In the genomic region with DNA sequence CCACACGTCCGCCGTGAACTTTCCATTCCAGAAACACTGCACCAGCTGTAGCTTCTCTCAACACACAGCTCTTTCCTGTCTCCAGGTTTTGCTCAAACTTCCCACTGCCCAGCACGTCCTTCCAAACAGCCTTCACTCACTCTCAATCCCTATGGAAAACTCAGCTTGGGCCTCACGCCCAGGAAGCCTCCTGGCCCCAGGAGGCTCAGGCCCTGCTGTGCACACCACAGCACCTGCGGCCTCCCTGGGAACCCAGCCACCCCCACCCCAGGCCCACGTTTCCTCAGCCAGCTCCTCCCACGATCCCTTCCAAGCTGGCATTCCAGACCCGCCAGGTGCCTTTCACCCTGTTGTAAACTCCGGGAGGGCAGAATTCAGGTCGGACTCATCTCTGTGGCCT, we compare ENCODE assay signal across 20 cellular contexts. TPM values are rescaled to one million over a fixed set of nuclear protein-coding genes. Genes with fewer than 3 reads are reported as not detected.
A peak's percentile ranks its signal among the peaks of the same experiment; 100 is the strongest.
DNase-seq lines count a peak whose midpoint lies in the region; ATAC-seq and TF ChIP-seq lines count a peak whose summit lies in the region.
"Had no signal": no experiment of that assay in that cellular context is flagged by ENCODE, and none has a peak within 500 bp of the region (broad histone marks: within the 10 kb centered on the region; RNA-seq: fewer than 3 reads in every experiment).

No MANE protein-coding gene starts in this region.

- TF ChIP-seq EP300 in ovary (IDR thresholded peaks at IDR 0.05): no peak

- H3K4me1 ChIP-seq in ovary (ENCODE audit: insufficient read depth): no peaks in the 10 kb centered on the region

- H3K27me3 Mint-ChIP-seq in natural killer cell treated with Interleukin-12 subunit alpha and Interleukin-12 subunit beta and Interleukin-15 and Interleukin-18, amount 100 ng/mL, for 72 hours: no peaks in the 10 kb centered on the region
- H3K27me3 Mint-ChIP-seq in natural killer cell (ENCODE audit: low read depth in 2 of 2): peaks cover 0 to 3% of the 10 kb centered on the region in 2 donors
- H3K27me3 Mint-ChIP-seq in glutamatergic neuron (ENCODE audit: unreplicated experiment): peaks cover 7% of the 10 kb centered on the region

- no peaks in the 10 kb centered on the region for H3K36me3 ChIP-seq in ovary
- H3K36me3 ChIP-seq: esophagus squamous epithelium, transverse colon, WERI-Rb-1 had no signal

- in situ Hi-C loops in GM13976 (cut with MboI; ENCODE audit: low sequenced_read_pairs, unreplicated experiment): no loop called here

- peaks cover 0 to 7% of the 10 kb centered on the region in 2 donors for H3K4me1 Mint-ChIP-seq in natural killer cell treated with Interleukin-12 subunit alpha and Interleukin-12 subunit beta and Interleukin-15 and Interleukin-18, amount 100 ng/mL, for 72 hours (ENCODE audit: low read depth in 2 of 2)
- H3K4me1 Mint-ChIP-seq in natural killer cell: peaks cover 0 to 14% of the 10 kb centered on the region in 2 donors
- H3K4me1 Mint-ChIP-seq in glutamatergic neuron (ENCODE audit: low read depth, unreplicated experiment): peaks cover 16% of the 10 kb centered on the region

- peak; percentile 47 for DNase-seq in natural killer cell treated with Interleukin-12 subunit alpha and Interleukin-12 subunit beta and Interleukin-15 and Interleukin-18, amount 100 ng/mL, for 72 hours (ENCODE audit: low spot score)
- DNase-seq in natural killer cell (no peak), NCI-H2171 treated with DMSO at 0.1 percent for 48 hours (lab: John Stamatoyannopoulos, UW) (peak; percentile 71), glutamatergic neuron (no peak), ovary (no peak), foreskin fibroblast (no peak), GM13976 (ENCODE audit: low spot score) (no peak)
- DNase-seq: activated CD4-positive, alpha-beta T cell treated with anti-CD3 and anti-CD28 coated beads, Interleukin-2, amount 50 U/mL, for 4 hours; activated naive CD4-positive, alpha-beta T cell; anterior cingulate cortex; CD8-positive, alpha-beta T cell; effector memory CD4-positive, alpha-beta T cell; esophagus squamous epithelium; head of caudate nucleus; NCI-H1105; NCI-H524; transverse colon; WERI-Rb-1 had no signal

- 13 to 23% (median 13%) methylated on average over 11 of the region's 11 CpGs for WGBS in ovary, 3 donors

- no peaks in the 10 kb centered on the region for H3K9me3 Mint-ChIP-seq in natural killer cell treated with Interleukin-12 subunit alpha and Interleukin-12 subunit beta and Interleukin-15 and Interleukin-18, amount 100 ng/mL, for 72 hours
- H3K9me3 Mint-ChIP-seq in natural killer cell: no peaks in the 10 kb centered on the region
- peaks cover 13% of the 10 kb centered on the region for H3K9me3 Mint-ChIP-seq in glutamatergic neuron (ENCODE audit: unreplicated experiment)
- H3K9me3 Mint-ChIP-seq: CD8-positive, alpha-beta T cell; stimulated activated naive CD8-positive, alpha-beta T cell treated with anti-CD3 and anti-CD28 coated beads, Interleukin-15, Interleukin-2, amounts not matched to agents 100 ng/mL and 50 ng/mL, for 24 hours; T-helper 1 cell treated with Interleukin-12 subunit alpha and Interleukin-12 subunit beta and Interleukin-4 antibody, amounts not matched to agents 30 μg/mL and 1 μg/mL, for 36 hours had no signal

- no peak for ATAC-seq in natural killer cell treated with Interleukin-12 subunit alpha and Interleukin-12 subunit beta and Interleukin-15 and Interleukin-18, amount 100 ng/mL, for 72 hours
- no peak for ATAC-seq in natural killer cell
- ATAC-seq: CD8-positive, alpha-beta T cell had no signal

- H3K4me3 ChIP-seq in ovary: no peak overlapping the region
- H3K4me3 ChIP-seq in foreskin fibroblast (ENCODE audit: low read depth in 1 of 2, low read length in 2 of 2): no peak overlapping the region
- H3K4me3 ChIP-seq: esophagus squamous epithelium, transverse colon had no signal

- no peaks in the 10 kb centered on the region for H3K36me3 Mint-ChIP-seq in natural killer cell treated with Interleukin-12 subunit alpha and Interleukin-12 subunit beta and Interleukin-15 and Interleukin-18, amount 100 ng/mL, for 72 hours
- no peaks in the 10 kb centered on the region for H3K36me3 Mint-ChIP-seq in natural killer cell
- H3K36me3 Mint-ChIP-seq in glutamatergic neuron (ENCODE audit: unreplicated experiment): no peaks in the 10 kb centered on the region

- no peak overlapping the region for H3K27ac Mint-ChIP-seq in natural killer cell treated with Interleukin-12 subunit alpha and Interleukin-12 subunit beta and Interleukin-15 and Interleukin-18, amount 100 ng/mL, for 72 hours
- H3K27ac Mint-ChIP-seq in natural killer cell (no peak overlapping the region), glutamatergic neuron (ENCODE audit: unreplicated experiment) (peak overlapping the region; percentile 46)
- H3K27ac Mint-ChIP-seq: CD8-positive, alpha-beta T cell; stimulated activated naive CD8-positive, alpha-beta T cell treated with anti-CD3 and anti-CD28 coated beads, Interleukin-15, Interleukin-2, amounts not matched to agents 100 ng/mL and 50 ng/mL, for 24 hours; T-helper 1 cell treated with Interleukin-12 subunit alpha and Interleukin-12 subunit beta and Interleukin-4 antibody, amounts not matched to agents 30 μg/mL and 1 μg/mL, for 36 hours had no signal

- intact Hi-C loops in natural killer cell (cut with micrococcal nuclease): no loop called here
- intact Hi-C loops in ovary (cut with DNase I): no loop called here

- no peak overlapping the region for H3K27ac ChIP-seq in ovary
- H3K27ac ChIP-seq: transverse colon, WERI-Rb-1 had no signal

- TF ChIP-seq CTCF in natural killer cell (IDR thresholded peaks at IDR 0.05): no peak
- no peak for TF ChIP-seq CTCF in glutamatergic neuron (IDR thresholded peaks at IDR 0.05; ENCODE audit: partially characterized antibody, unreplicated experiment)
- TF ChIP-seq CTCF in ovary (IDR thresholded peaks at IDR 0.05): no peak
- TF ChIP-seq CTCF in foreskin fibroblast (IDR thresholded peaks at IDR 0.05; ENCODE audit: low read depth, low read length): no peak
- no peak for TF ChIP-seq CTCF in GM13976 (IDR thresholded peaks at IDR 0.05; ENCODE audit: borderline replicate concordance, control extremely low read depth, extremely low read depth, insufficient read depth, missing control alignments)

- no peaks in the 10 kb centered on the region for H3K9me3 ChIP-seq in ovary
- H3K9me3 ChIP-seq: esophagus squamous epithelium, transverse colon had no signal

- no peak for TF ChIP-seq POLR2A in ovary (IDR thresholded peaks at IDR 0.05)

- H3K4me3 Mint-ChIP-seq in natural killer cell treated with Interleukin-12 subunit alpha and Interleukin-12 subunit beta and Interleukin-15 and Interleukin-18, amount 100 ng/mL, for 72 hours: no peak overlapping the region
- no peak overlapping the region for H3K4me3 Mint-ChIP-seq in natural killer cell
- no peak overlapping the region for H3K4me3 Mint-ChIP-seq in glutamatergic neuron (ENCODE audit: unreplicated experiment)
- H3K4me3 Mint-ChIP-seq: CD8-positive, alpha-beta T cell; stimulated activated naive CD8-positive, alpha-beta T cell treated with anti-CD3 and anti-CD28 coated beads, Interleukin-15, Interleukin-2, amounts not matched to agents 100 ng/mL and 50 ng/mL, for 24 hours; T-helper 1 cell treated with Interleukin-12 subunit alpha and Interleukin-12 subunit beta and Interleukin-4 antibody, amounts not matched to agents 30 μg/mL and 1 μg/mL, for 36 hours had no signal

- H3K27me3 ChIP-seq in ovary: no peaks in the 10 kb centered on the region

RNA-seq across cellular contexts. Expression of gene C13orf46, which starts 35.2 kb away (rescaled TPM):
- total RNA-seq in natural killer cell treated with Interleukin-12 subunit alpha and Interleukin-12 subunit beta and Interleukin-15 and Interleukin-18, amount 100 ng/mL, for 72 hours: 1 to 10 TPM in 1 of 2 donors, under 1 TPM in 1; 0.64 to 1.4 TPM
- total RNA-seq in natural killer cell (10 to 100 TPM; 21.1 to 23.9 (median 23.5) TPM), glutamatergic neuron (ENCODE audit: unreplicated experiment) (0.71 TPM), ovary (1 to 10 TPM in 2 of 7 donors, under 1 TPM in 3, not detected in 2; 0.35 to 2.0 (median 0.58) TPM)
- under 1 TPM; 0.05 to 0.31 TPM for polyA plus RNA-seq in ovary
- total RNA-seq: esophagus squamous epithelium had no signal

Comparison
In these comparisons a context has a peak if more than half of its experiments do, and no peak if none do; other contexts are left out.
1. DNase-seq: peak in natural killer cell treated with Interleukin-12 subunit alpha and Interleukin-12 subunit beta and Interleukin-15 and Interleukin-18, amount 100 ng/mL, for 72 hours (single experiment) and NCI-H2171 treated with DMSO at 0.1 percent for 48 hours (single experiment); none in natural killer cell (single experiment), glutamatergic neuron (single experiment), ovary (0 of 5), foreskin fibroblast (0 of 2) and GM13976 (single experiment).
2. RNA of gene C13orf46, which starts 35.2 kb away (total RNA-seq): 21.1 to 23.9 TPM in natural killer cell; 0.64 to 1.4 TPM in natural killer cell treated with Interleukin-12 subunit alpha and Interleukin-12 subunit beta and Interleukin-15 and Interleukin-18, amount 100 ng/mL, for 72 hours, 0.71 TPM in glutamatergic neuron (single experiment) and 0.35 to 2.0 TPM in ovary; every median in the first group is over 4 times any median in the second.